21 cellular contexts compared by ENCODE assay signal in the genomic region with DNA sequence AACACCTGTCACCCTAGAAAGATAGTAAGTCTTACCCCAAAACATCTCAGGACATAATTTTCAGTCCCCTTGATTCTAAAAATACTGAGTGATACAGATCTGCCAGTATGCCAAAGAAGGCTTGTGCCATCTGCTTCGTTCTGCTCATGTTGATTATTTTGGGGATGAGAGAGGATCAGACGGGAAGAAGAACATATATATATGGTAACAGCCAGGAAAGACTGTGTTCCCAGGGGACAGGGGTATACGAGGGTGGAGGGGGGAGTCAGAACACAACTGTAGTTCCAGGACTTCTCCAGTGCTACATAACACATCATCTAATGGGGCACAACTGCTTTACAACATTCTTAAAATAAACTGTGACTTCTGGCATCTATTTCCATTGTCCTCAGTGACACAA.
"Had no signal": no experiment of that assay in that cellular context is flagged by ENCODE, and none has a peak within 500 bp of the region (broad histone marks: within the 10 kb centered on the region; RNA-seq: fewer than 3 reads in every experiment).

No MANE protein-coding gene starts in this region.

- H3K4me2 ChIP-seq: neural progenitor cell, smooth muscle cell had no signal

- DNase-seq: cerebellar nuclear complex; cortex of kidney; kidney; naive B cell; pancreas; retina; right lobe of liver; stimulated activated CD4-positive, alpha-beta T cell treated with anti-CD3 and anti-CD28 coated beads, Interleukin-12 subunit alpha, Interleukin-12 subunit beta, amount 100 ng/mL, for 4 hours; stimulated activated CD4-positive, alpha-beta T cell treated with anti-CD3 and anti-CD28 coated beads, Interleukin-1b, Interleukin-23, amount 100 ng/mL, for 48 hours; stimulated activated CD4-positive, alpha-beta T cell treated with anti-CD3 and anti-CD28 coated beads, Interleukin-4, amount 100 ng/mL, for 1 hour; stimulated activated CD8-positive, alpha-beta memory T cell treated with anti-CD3 and anti-CD28 coated beads, Interleukin-4, amount 100 ng/mL, for 48 hours; stimulated activated naive CD4-positive, alpha-beta T cell; stomach; substantia nigra had no signal

- H3K36me3 ChIP-seq: cardiac muscle cell, neural progenitor cell, right lobe of liver had no signal

- H3K4me1 ChIP-seq: pancreas, right lobe of liver, tibial nerve had no signal

- H3K9ac ChIP-seq: neural progenitor cell had no signal

- H3K4me3 ChIP-seq: cardiac muscle cell, lung, neural progenitor cell, pancreas, right lobe of liver, smooth muscle cell, stomach, thoracic aorta, tibial nerve, upper lobe of left lung had no signal

- H3K27ac ChIP-seq: cardiac muscle cell, neural progenitor cell, pancreas, right lobe of liver, stomach, thoracic aorta, tibial nerve had no signal

- H3K9me3 ChIP-seq: pancreas, right lobe of liver, thoracic aorta, upper lobe of left lung had no signal

- H3K27me3 ChIP-seq: cardiac muscle cell, pancreas, right lobe of liver, stomach, tibial nerve, upper lobe of left lung had no signal
